ENCODE assay signal across 2 cellular contexts in the genomic region with DNA sequence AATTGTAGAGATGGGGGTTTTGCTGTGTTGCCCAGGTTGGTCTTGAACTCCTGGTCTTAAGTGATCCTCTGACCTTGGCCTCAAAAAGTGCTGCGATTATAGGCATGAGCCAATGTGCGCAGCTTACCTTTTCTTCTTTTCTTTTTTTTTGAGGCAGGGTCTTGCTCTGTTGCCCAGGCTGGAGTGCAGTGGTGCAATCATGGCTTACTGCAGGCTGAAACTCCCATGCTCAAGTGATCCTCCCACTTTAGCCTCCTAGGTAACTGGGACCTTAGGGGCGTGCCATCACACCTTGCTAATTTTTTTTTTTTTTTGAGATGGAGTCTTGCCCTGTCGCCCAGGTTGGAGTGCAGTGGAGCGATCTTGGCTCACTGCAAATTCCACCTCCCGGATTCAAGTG.
TF ChIP-seq lines count a peak whose summit lies in the region.

No MANE protein-coding gene starts in this region.

TF ChIP-seq in HepG2, 621 proteins besides CTCF, POLR2A, EP300 and RAD21:
- TF ChIP-seq ZNF121 (CRISPR knock-in tag; IDR thresholded peaks at IDR 0.05) (peak; percentile 50), ZNF501 (CRISPR knock-in tag; IDR thresholded peaks at IDR 0.05) (no peak)

TF ChIP-seq in WTC11, 78 proteins besides CTCF, POLR2A, EP300 and RAD21:
- TF ChIP-seq CBFB (CRISPR knock-in tag; IDR thresholded peaks at IDR 0.05; ENCODE audit: low read depth) (no peak), ZNF121 (CRISPR knock-in tag; IDR thresholded peaks at IDR 0.05) (peak; percentile 74; the same call in 1 of the 2 replicates)
- TF ChIP-seq, protein P1, sequence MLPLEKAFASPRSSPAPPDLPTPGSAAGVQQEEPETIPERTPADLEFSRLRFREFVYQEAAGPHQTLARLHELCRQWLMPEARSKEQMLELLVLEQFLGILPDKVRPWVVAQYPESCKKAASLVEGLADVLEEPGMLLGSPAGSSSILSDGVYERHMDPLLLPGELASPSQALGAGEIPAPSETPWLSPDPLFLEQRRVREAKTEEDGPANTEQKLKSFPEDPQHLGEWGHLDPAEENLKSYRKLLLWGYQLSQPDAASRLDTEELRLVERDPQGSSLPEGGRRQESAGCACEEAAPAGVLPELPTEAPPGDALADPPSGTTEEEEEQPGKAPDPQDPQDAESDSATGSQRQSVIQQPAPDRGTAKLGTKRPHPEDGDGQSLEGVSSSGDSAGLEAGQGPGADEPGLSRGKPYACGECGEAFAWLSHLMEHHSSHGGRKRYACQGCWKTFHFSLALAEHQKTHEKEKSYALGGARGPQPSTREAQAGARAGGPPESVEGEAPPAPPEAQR (CRISPR knock-in tag; IDR thresholded peaks at IDR 0.05): no peak
